25 cellular contexts compared by ENCODE assay signal in genomic region chr20:62971211-62971949, GRCh38. TPM values are rescaled to one million over a fixed set of nuclear protein-coding genes. Genes with fewer than 3 reads are reported as not detected.
A peak's percentile ranks its signal among the peaks of the same experiment; 100 is the strongest.
DNase-seq lines count a peak whose midpoint lies in the region; ATAC-seq lines count a peak whose summit lies in the region.
"Had no signal": no experiment of that assay in that cellular context is flagged by ENCODE, and none has a peak within 500 bp of the region (broad histone marks: within the 10 kb centered on the region; RNA-seq: fewer than 3 reads in every experiment).

No MANE protein-coding gene starts in this region.

- no peaks in the 10 kb centered on the region for H3K79me1 ChIP-seq in mesenchymal stem cell (replicated peaks; ENCODE audit: low read length, poor library complexity, severe bottlenecking)

- H3K27ac Mint-ChIP-seq in activated CD4-positive, alpha-beta T cell treated with anti-CD3 and anti-CD28 coated beads, Interleukin-2, amount 10 ng/mL, durations not matched to agents 7 days and 5 days: peak overlapping the region; percentile 5
- H3K27ac Mint-ChIP-seq in activated T-helper 17 cell treated with anti-CD3 and anti-CD28 coated beads, Interleukin-2, amount 50 U/mL, for 72 hours: peak overlapping the region; percentile 19
- peak overlapping the region; percentile 9 for H3K27ac Mint-ChIP-seq in stimulated activated naive B cell treated with anti-CD40 and anti-IgM and Interleukin-4, amounts not matched to agents 10 μg/mL and 1 μg/mL and 100 μg/mL, for 72 hours
- H3K27ac Mint-ChIP-seq: activated CD4-positive, alpha-beta memory T cell treated with anti-CD3 and anti-CD28 coated beads for 36 hours had no signal

- no peak overlapping the region for H3K27ac ChIP-seq in mesenchymal stem cell (ENCODE audit: low read length, poor library complexity, severe bottlenecking)

- H3K9me3 Mint-ChIP-seq in activated CD4-positive, alpha-beta T cell treated with anti-CD3 and anti-CD28 coated beads, Interleukin-2, amount 10 ng/mL, durations not matched to agents 7 days and 5 days: no peaks in the 10 kb centered on the region
- H3K9me3 Mint-ChIP-seq in activated T-helper 17 cell treated with anti-CD3 and anti-CD28 coated beads, Interleukin-2, amount 50 U/mL, for 72 hours: no peaks in the 10 kb centered on the region
- H3K9me3 Mint-ChIP-seq in stimulated activated naive B cell treated with anti-CD40 and anti-IgM and Interleukin-4, amounts not matched to agents 10 μg/mL and 1 μg/mL and 100 μg/mL, for 72 hours: no peaks in the 10 kb centered on the region
- H3K9me3 Mint-ChIP-seq: activated CD4-positive, alpha-beta memory T cell treated with anti-CD3 and anti-CD28 coated beads for 36 hours had no signal

- CTCF ChIA-PET in activated CD4-positive, alpha-beta T cell treated with anti-CD3 and anti-CD28 coated beads, Interleukin-2, amount 10 ng/mL, durations not matched to agents 7 days and 5 days (lab: Charles Lee): interaction anchor here (1.2 to 1.9 kb wide), 5 partner anchors 14 to 84 kb away, joined by 3 to 6 read pairs (median 6); no protein-coding TSS in a partner anchor

- H3K36me3 Mint-ChIP-seq in activated CD4-positive, alpha-beta T cell treated with anti-CD3 and anti-CD28 coated beads, Interleukin-2, amount 10 ng/mL, durations not matched to agents 7 days and 5 days (ENCODE audit: low read depth): no peaks in the 10 kb centered on the region
- H3K36me3 Mint-ChIP-seq in activated T-helper 17 cell treated with anti-CD3 and anti-CD28 coated beads, Interleukin-2, amount 50 U/mL, for 72 hours (ENCODE audit: low read depth): no peaks in the 10 kb centered on the region
- H3K36me3 Mint-ChIP-seq in stimulated activated naive B cell treated with anti-CD40 and anti-IgM and Interleukin-4, amounts not matched to agents 10 μg/mL and 1 μg/mL and 100 μg/mL, for 72 hours: peaks cover 5 to 6% of the 10 kb centered on the region in 2 donors
- H3K36me3 Mint-ChIP-seq: activated CD4-positive, alpha-beta memory T cell treated with anti-CD3 and anti-CD28 coated beads for 36 hours had no signal

- H2BK5ac ChIP-seq in mesenchymal stem cell (ENCODE audit: low read depth, low read length, poor library complexity, severe bottlenecking): no peak overlapping the region

- no peak overlapping the region for H3K9ac ChIP-seq in mesenchymal stem cell (ENCODE audit: low read length)

- peaks cover 0 to 2% of the 10 kb centered on the region in 2 experiments for H3K36me3 ChIP-seq in mesenchymal stem cell (ENCODE audit: control insufficient read depth in 1 of 2, insufficient read depth in 2 of 2, low read depth in 1 of 2, low read length in 2 of 2)
- H3K36me3 ChIP-seq: BE2C had no signal

- H4K8ac ChIP-seq in mesenchymal stem cell (ENCODE audit: low read length): no peak overlapping the region

- H2BK15ac ChIP-seq in mesenchymal stem cell (ENCODE audit: low read depth, poor library complexity, severe bottlenecking): peak overlapping the region; percentile 30

- peaks cover 9% of the 10 kb centered on the region for H3K4me1 ChIP-seq in mesenchymal stem cell (ENCODE audit: control insufficient read depth, insufficient read depth, low read depth, low read length)
- H3K4me1 ChIP-seq: BE2C had no signal

- H2BK12ac ChIP-seq in mesenchymal stem cell (ENCODE audit: low read length in 2 of 2): no peak overlapping the region

- no peak overlapping the region for H2AK5ac ChIP-seq in mesenchymal stem cell (ENCODE audit: low read length, severe bottlenecking)

- no peak overlapping the region for H3K4ac ChIP-seq in mesenchymal stem cell (ENCODE audit: low read depth in 1 of 2, low read length in 2 of 2)

- no peak overlapping the region for H2BK120ac ChIP-seq in mesenchymal stem cell (ENCODE audit: low read depth, low read length)

- H2AFZ ChIP-seq in mesenchymal stem cell (ENCODE audit: low read depth, low read length): no peak overlapping the region

- H3K4me1 Mint-ChIP-seq in activated CD4-positive, alpha-beta T cell treated with anti-CD3 and anti-CD28 coated beads, Interleukin-2, amount 10 ng/mL, durations not matched to agents 7 days and 5 days: peaks cover 15% of the 10 kb centered on the region
- peaks cover 13% of the 10 kb centered on the region for H3K4me1 Mint-ChIP-seq in activated T-helper 17 cell treated with anti-CD3 and anti-CD28 coated beads, Interleukin-2, amount 50 U/mL, for 72 hours
- H3K4me1 Mint-ChIP-seq in stimulated activated naive B cell treated with anti-CD40 and anti-IgM and Interleukin-4, amounts not matched to agents 10 μg/mL and 1 μg/mL and 100 μg/mL, for 72 hours: peaks cover 18 to 36% of the 10 kb centered on the region in 2 donors

- no peak for ATAC-seq in activated T-helper 17 cell treated with anti-CD3 and anti-CD28 coated beads, Interleukin-2, amount 50 U/mL, for 72 hours (replicated peaks)
- peak in 1 of 2 donors; percentile 1 for ATAC-seq in stimulated activated naive B cell treated with anti-CD40 and anti-IgM and Interleukin-4, amounts not matched to agents 10 μg/mL and 1 μg/mL and 100 μg/mL, for 72 hours (replicated peaks)

- no peak overlapping the region for H3K4me3 Mint-ChIP-seq in activated CD4-positive, alpha-beta T cell treated with anti-CD3 and anti-CD28 coated beads, Interleukin-2, amount 10 ng/mL, durations not matched to agents 7 days and 5 days
- H3K4me3 Mint-ChIP-seq in activated T-helper 17 cell treated with anti-CD3 and anti-CD28 coated beads, Interleukin-2, amount 50 U/mL, for 72 hours: peak overlapping the region; percentile 3
- H3K4me3 Mint-ChIP-seq in stimulated activated naive B cell treated with anti-CD40 and anti-IgM and Interleukin-4, amounts not matched to agents 10 μg/mL and 1 μg/mL and 100 μg/mL, for 72 hours: peak overlapping the region; percentile 0 to 14

- peaks cover 41% of the 10 kb centered on the region for H3K27me3 Mint-ChIP-seq in activated CD4-positive, alpha-beta T cell treated with anti-CD3 and anti-CD28 coated beads, Interleukin-2, amount 10 ng/mL, durations not matched to agents 7 days and 5 days
- peaks cover 27% of the 10 kb centered on the region for H3K27me3 Mint-ChIP-seq in activated T-helper 17 cell treated with anti-CD3 and anti-CD28 coated beads, Interleukin-2, amount 50 U/mL, for 72 hours
- peaks cover 24 to 48% of the 10 kb centered on the region in 2 donors for H3K27me3 Mint-ChIP-seq in stimulated activated naive B cell treated with anti-CD40 and anti-IgM and Interleukin-4, amounts not matched to agents 10 μg/mL and 1 μg/mL and 100 μg/mL, for 72 hours

- POLR2A ChIA-PET in activated CD4-positive, alpha-beta T cell treated with anti-CD3 and anti-CD28 coated beads, Interleukin-2, amount 10 ng/mL, durations not matched to agents 7 days and 5 days (lab: Charles Lee): no interaction called here

- no peak overlapping the region for H3K18ac ChIP-seq in mesenchymal stem cell (ENCODE audit: low read depth in 1 of 2, low read length in 2 of 2)

- H3K4me3 ChIP-seq in mesenchymal stem cell (ENCODE audit: insufficient read depth in 1 of 2, low read depth in 1 of 2, low read length in 2 of 2): no peak overlapping the region
- H3K4me3 ChIP-seq: smooth muscle cell had no signal

- peaks cover 73 to 75% of the 10 kb centered on the region in 2 experiments for H3K27me3 ChIP-seq in mesenchymal stem cell (ENCODE audit: control insufficient read depth in 1 of 2, insufficient read depth in 1 of 2, low read length in 2 of 2)

- no peak overlapping the region for H4K91ac ChIP-seq in mesenchymal stem cell (ENCODE audit: low read length)

- H3K4me2 ChIP-seq in mesenchymal stem cell (ENCODE audit: low read length, poor library complexity, severe bottlenecking): no peak overlapping the region
- H3K4me2 ChIP-seq: smooth muscle cell had no signal

- WGBS in mesenchymal stem cell: 79% methylated on average over 9 of the region's 10 CpGs

- H3K14ac ChIP-seq in mesenchymal stem cell (ENCODE audit: low read length in 2 of 2): no peak overlapping the region

- no peak for DNase-seq in activated CD4-positive, alpha-beta T cell treated with anti-CD3 and anti-CD28 coated beads, Interleukin-2, amount 10 ng/mL, durations not matched to agents 7 days and 5 days
- DNase-seq in activated CD4-positive, alpha-beta T cell treated with anti-CD3 and anti-CD28 coated beads, Interleukin-2, amount 50 U/mL, for 1 hour: no peak
- DNase-seq in mesenchymal stem cell (no peak), inferior parietal cortex (ENCODE audit: extremely low spot score) (no peak), DMS 273 treated with DMSO at 0.1 percent for 48 hours (lab: John Stamatoyannopoulos, UW) (no peak), AG20443 (ENCODE audit: low spot score) (no peak)
- DNase-seq in stimulated activated naive B cell treated with anti-CD40 and anti-IgM and Interleukin-4, amounts not matched to agents 10 μg/mL and 1 μg/mL and 100 μg/mL, for 72 hours: no peak
- DNase-seq: NCI-H1048 had no signal

- H3K9me3 ChIP-seq in mesenchymal stem cell (ENCODE audit: control insufficient read depth, low read length): no peaks in the 10 kb centered on the region
- H3K9me3 ChIP-seq: BE2C had no signal

- no peak overlapping the region for H3K23ac ChIP-seq in mesenchymal stem cell (ENCODE audit: low read length in 2 of 2)

RNA-seq across cellular contexts. Expression of gene SLC17A9, which starts 18.9 kb away (rescaled TPM):
- 10 to 100 TPM; 11.6 to 12.6 TPM for total RNA-seq in activated CD4-positive, alpha-beta T cell treated with anti-CD3 and anti-CD28 coated beads, Interleukin-2, amount 10 ng/mL, durations not matched to agents 7 days and 5 days
- total RNA-seq in activated T-helper 17 cell treated with anti-CD3 and anti-CD28 coated beads, Interleukin-2, amount 50 U/mL, for 72 hours: 1 to 10 TPM; 5.2 to 7.0 TPM
- 14.8 TPM for polyA plus RNA-seq in mesenchymal stem cell (2013, experiment 1 of 2)
- polyA plus RNA-seq in mesenchymal stem cell (2013, experiment 2 of 2): 13.7 TPM
- total RNA-seq: A172, H4, LHCN-M2 had no signal

RNA-seq across cellular contexts. Expression of gene GID8, which starts 33.4 kb away (rescaled TPM):
- total RNA-seq in activated CD4-positive, alpha-beta T cell treated with anti-CD3 and anti-CD28 coated beads, Interleukin-2, amount 10 ng/mL, durations not matched to agents 7 days and 5 days: 10 to 100 TPM; 32.5 to 35.1 TPM
- 10 to 100 TPM; 32.7 to 34.6 TPM for total RNA-seq in activated T-helper 17 cell treated with anti-CD3 and anti-CD28 coated beads, Interleukin-2, amount 50 U/mL, for 72 hours
- 18.0 TPM for polyA plus RNA-seq in mesenchymal stem cell (2013, experiment 1 of 2)
- polyA plus RNA-seq in mesenchymal stem cell (2013, experiment 2 of 2): 18.3 TPM

RNA-seq across cellular contexts. Expression of gene BHLHE23, which starts 35.4 kb away (rescaled TPM):
- total RNA-seq in activated CD4-positive, alpha-beta T cell treated with anti-CD3 and anti-CD28 coated beads, Interleukin-2, amount 10 ng/mL, durations not matched to agents 7 days and 5 days: not detected
- not detected for total RNA-seq in activated T-helper 17 cell treated with anti-CD3 and anti-CD28 coated beads, Interleukin-2, amount 50 U/mL, for 72 hours
- not detected for polyA plus RNA-seq in mesenchymal stem cell (2013, experiment 1 of 2)
- not detected for polyA plus RNA-seq in mesenchymal stem cell (2013, experiment 2 of 2)
- total RNA-seq: A172; activated CD4-positive, alpha-beta memory T cell treated with anti-CD3 and anti-CD28 coated beads for 36 hours; astrocyte; chondrocyte; esophagus mucosa; frontal cortex; H4; HT-29; kidney epithelial cell; LHCN-M2; lung microvascular endothelial cell; pulmonary artery endothelial cell; smooth muscle cell; subcutaneous adipose tissue; ureter had no signal
- polyA plus RNA-seq: smooth muscle cell had no signal

RNA-seq across cellular contexts. Expression of gene DIDO1, which starts 45.1 kb away (rescaled TPM):
- 10 to 100 TPM; 78.3 to 79.4 TPM for total RNA-seq in activated CD4-positive, alpha-beta T cell treated with anti-CD3 and anti-CD28 coated beads, Interleukin-2, amount 10 ng/mL, durations not matched to agents 7 days and 5 days
- 10 to 100 TPM; 51.4 to 51.5 TPM for total RNA-seq in activated T-helper 17 cell treated with anti-CD3 and anti-CD28 coated beads, Interleukin-2, amount 50 U/mL, for 72 hours
- 19.5 TPM for polyA plus RNA-seq in mesenchymal stem cell (2013, experiment 1 of 2)
- polyA plus RNA-seq in mesenchymal stem cell (2013, experiment 2 of 2): 18.9 TPM
